ENCODE assay signal across 30 cellular contexts in the genomic region with DNA sequence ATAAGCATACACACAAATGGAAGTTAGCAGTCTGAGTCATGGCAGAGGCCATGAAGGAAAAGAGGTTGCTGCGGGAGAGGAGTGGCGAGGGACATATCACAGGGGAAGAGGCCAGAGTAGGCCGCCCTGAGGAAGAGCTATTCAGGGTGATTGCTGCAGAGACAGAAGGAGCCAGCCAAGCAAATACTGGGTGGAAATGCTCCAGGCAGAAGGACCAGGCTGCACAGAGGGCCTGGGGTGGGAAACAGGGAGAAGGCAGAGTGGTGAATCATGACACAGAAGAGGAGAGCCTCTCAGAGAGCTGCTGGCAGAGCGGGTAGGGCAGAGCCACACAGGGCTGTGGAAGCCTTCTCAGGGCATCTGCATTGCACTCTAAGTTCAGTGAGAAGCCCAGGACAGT.
A peak's percentile ranks its signal among the peaks of the same experiment; 100 is the strongest.
DNase-seq lines count a peak whose midpoint lies in the region; ATAC-seq and TF ChIP-seq lines count a peak whose summit lies in the region.
"Had no signal": no experiment of that assay in that cellular context is flagged by ENCODE, and none has a peak within 500 bp of the region (broad histone marks: within the 10 kb centered on the region; RNA-seq: fewer than 3 reads in every experiment).

No MANE protein-coding gene starts in this region.

- H3K9me3 Mint-ChIP-seq in endodermal cell, result no peaks in the 10 kb centered on the region
- H3K9me3 Mint-ChIP-seq: activated CD4-positive, alpha-beta memory T cell treated with anti-CD3 and anti-CD28 coated beads for 36 hours; activated naive CD4-positive, alpha-beta T cell treated with anti-CD3 and anti-CD28 coated beads, Interleukin-2, amount 50 U/mL, for 24 hours; activated T-helper 17 cell treated with anti-CD3 and anti-CD28 coated beads, Interleukin-2, amount 50 U/mL, for 72 hours; CD8-positive, alpha-beta T cell; natural killer cell treated with Interleukin-12 subunit alpha and Interleukin-12 subunit beta and Interleukin-15 and Interleukin-18, amount 100 ng/mL, for 72 hours had no signal

- H3K27me3 Mint-ChIP-seq in endodermal cell (ENCODE audit: insufficient read depth), result peaks cover 4% of the 10 kb centered on the region
- H3K27me3 Mint-ChIP-seq: activated CD4-positive, alpha-beta memory T cell treated with anti-CD3 and anti-CD28 coated beads for 36 hours; activated T-helper 17 cell treated with anti-CD3 and anti-CD28 coated beads, Interleukin-2, amount 50 U/mL, for 72 hours; natural killer cell treated with Interleukin-12 subunit alpha and Interleukin-12 subunit beta and Interleukin-15 and Interleukin-18, amount 100 ng/mL, for 72 hours had no signal

- no peak overlapping the region for H4K8ac ChIP-seq in mesenchymal stem cell (ENCODE audit: low read length)

- 90 to 92% methylated on average over 3 to 4 of the region's 4 CpGs for WGBS in endodermal cell (ENCODE audit: insufficient coverage in 1 of 2, insufficient read length in 1 of 2), 2 experiments
- WGBS in mesenchymal stem cell, result 78% methylated on average over 4 of the region's 4 CpGs

- H3K4me1 ChIP-seq in endodermal cell (ENCODE audit: control insufficient read depth, insufficient read depth, low read length) (no peaks in the 10 kb centered on the region), mesenchymal stem cell (ENCODE audit: control insufficient read depth, insufficient read depth, low read depth, low read length) (peaks cover 4% of the 10 kb centered on the region)
- H3K4me1 ChIP-seq: testis had no signal

- no peaks in the 10 kb centered on the region for H3K36me3 Mint-ChIP-seq in endodermal cell (ENCODE audit: low read depth)
- H3K36me3 Mint-ChIP-seq: activated CD4-positive, alpha-beta memory T cell treated with anti-CD3 and anti-CD28 coated beads for 36 hours; activated naive CD4-positive, alpha-beta T cell treated with anti-CD3 and anti-CD28 coated beads, Interleukin-2, amount 50 U/mL, for 24 hours; CD8-positive, alpha-beta T cell; natural killer cell treated with Interleukin-12 subunit alpha and Interleukin-12 subunit beta and Interleukin-15 and Interleukin-18, amount 100 ng/mL, for 72 hours had no signal

- H3K4me2 ChIP-seq in mesenchymal stem cell (ENCODE audit: low read length, poor library complexity, severe bottlenecking), result no peak overlapping the region

- peak overlapping the region; percentile 6 for H2AFZ ChIP-seq in mesenchymal stem cell (ENCODE audit: low read depth, low read length)

- H3K4me1 Mint-ChIP-seq in endodermal cell, result no peaks in the 10 kb centered on the region
- H3K4me1 Mint-ChIP-seq: activated naive CD4-positive, alpha-beta T cell treated with anti-CD3 and anti-CD28 coated beads, Interleukin-2, amount 50 U/mL, for 24 hours; activated T-helper 17 cell treated with anti-CD3 and anti-CD28 coated beads, Interleukin-2, amount 50 U/mL, for 72 hours had no signal

- no peak overlapping the region for H3K4ac ChIP-seq in mesenchymal stem cell (ENCODE audit: low read depth in 1 of 2, low read length in 2 of 2)

- DNase-seq in Daoy (ENCODE audit: low read depth) (peak; percentile 18), HT1080 (ENCODE audit: low read depth) (peak; percentile 58), endodermal cell (peak; percentile 27), mesenchymal stem cell (peak; percentile 37), NCI-H2196 treated with DMSO at 0.1 percent for 48 hours (lab: John Stamatoyannopoulos, UW; ENCODE audit: unreplicated experiment) (no peak)
- DNase-seq: activated CD4-positive, alpha-beta memory T cell treated with anti-CD3 and anti-CD28 coated beads for 36 hours; activated CD8-positive, alpha-beta memory T cell treated with anti-CD3 and anti-CD28 coated beads, Interleukin-2, amount 50 U/mL, for 48 hours; CD8-positive, alpha-beta T cell; DMS153; effector CD8-positive, alpha-beta T cell; foreskin melanocyte; GDM1; hippocampal formation; KG1; left ventricle myocardium superior; mucosa of descending colon; NCI-H1694 treated with DMSO at 0.1 percent for 48 hours; NCI-H2171 treated with DMSO at 0.1 percent for 48 hours; NCI-H524 treated with DMSO at 0.1 percent for 48 hours; NK-92 treated with Interleukin-12 subunit alpha and Interleukin-12 subunit beta, amount 100 ng/mL, for 24 hours; SHP77 treated with DMSO at 0.1 percent for 48 hours; stimulated activated naive CD8-positive, alpha-beta T cell treated with anti-CD3 and anti-CD28 coated beads, Interleukin-15, Interleukin-2, amounts not matched to agents 100 U/mL and 50 U/mL, for 24 hours; testis had no signal

- no peak overlapping the region for H2AK5ac ChIP-seq in mesenchymal stem cell (ENCODE audit: low read length, severe bottlenecking)

- no peak for ATAC-seq in GM21447 (IDR thresholded peaks at IDR 0.05; ENCODE audit: unreplicated experiment)
- no peak for ATAC-seq in GM21825 (IDR thresholded peaks at IDR 0.05; ENCODE audit: unreplicated experiment)
- ATAC-seq: activated CD4-positive, CD25-positive, alpha-beta regulatory T cell treated with anti-CD3 and anti-CD28 coated beads, Interleukin-2, amount 50 U/mL, for 24 hours; activated T-helper 17 cell treated with anti-CD3 and anti-CD28 coated beads, Interleukin-2, amount 50 U/mL, for 72 hours; CD8-positive, alpha-beta T cell; left ventricle myocardium superior; mucosa of descending colon; natural killer cell treated with Interleukin-12 subunit alpha and Interleukin-12 subunit beta and Interleukin-15 and Interleukin-18, amount 100 ng/mL, for 72 hours; stimulated activated naive CD8-positive, alpha-beta T cell treated with anti-CD3 and anti-CD28 coated beads, Interleukin-15, Interleukin-2, amounts not matched to agents 100 U/mL and 50 U/mL, for 24 hours had no signal

- H2BK120ac ChIP-seq in mesenchymal stem cell (ENCODE audit: low read depth, low read length), result no peak overlapping the region

- H3K23ac ChIP-seq in mesenchymal stem cell (ENCODE audit: low read length in 2 of 2), result no peak overlapping the region

- no peak overlapping the region for H3K14ac ChIP-seq in mesenchymal stem cell (ENCODE audit: low read length in 2 of 2)

- H2BK12ac ChIP-seq in mesenchymal stem cell (ENCODE audit: low read length in 2 of 2), result no peak overlapping the region

- H3K27ac Mint-ChIP-seq in endodermal cell, result no peak overlapping the region
- H3K27ac Mint-ChIP-seq: activated CD4-positive, alpha-beta memory T cell treated with anti-CD3 and anti-CD28 coated beads for 36 hours; activated naive CD4-positive, alpha-beta T cell treated with anti-CD3 and anti-CD28 coated beads, Interleukin-2, amount 50 U/mL, for 24 hours; activated T-helper 17 cell treated with anti-CD3 and anti-CD28 coated beads, Interleukin-2, amount 50 U/mL, for 72 hours; CD8-positive, alpha-beta T cell; natural killer cell treated with Interleukin-12 subunit alpha and Interleukin-12 subunit beta and Interleukin-15 and Interleukin-18, amount 100 ng/mL, for 72 hours had no signal

- no peak overlapping the region for H3K9ac ChIP-seq in endodermal cell (ENCODE audit: extremely low read depth, low read length, poor library complexity, severe bottlenecking)
- H3K9ac ChIP-seq in mesenchymal stem cell (ENCODE audit: low read length), result no peak overlapping the region

- H2BK15ac ChIP-seq in mesenchymal stem cell (ENCODE audit: low read depth, poor library complexity, severe bottlenecking), result no peak overlapping the region

- H2BK5ac ChIP-seq in mesenchymal stem cell (ENCODE audit: low read depth, low read length, poor library complexity, severe bottlenecking), result no peak overlapping the region

- no peak overlapping the region for H3K4me3 Mint-ChIP-seq in endodermal cell
- H3K4me3 Mint-ChIP-seq: activated CD4-positive, alpha-beta memory T cell treated with anti-CD3 and anti-CD28 coated beads for 36 hours; activated naive CD4-positive, alpha-beta T cell treated with anti-CD3 and anti-CD28 coated beads, Interleukin-2, amount 50 U/mL, for 24 hours; activated T-helper 17 cell treated with anti-CD3 and anti-CD28 coated beads, Interleukin-2, amount 50 U/mL, for 72 hours; CD8-positive, alpha-beta T cell; natural killer cell treated with Interleukin-12 subunit alpha and Interleukin-12 subunit beta and Interleukin-15 and Interleukin-18, amount 100 ng/mL, for 72 hours had no signal

- H3K27ac ChIP-seq in endodermal cell (ENCODE audit: low read depth, low read length), result no peak overlapping the region
- H3K27ac ChIP-seq in mesenchymal stem cell (ENCODE audit: low read length, poor library complexity, severe bottlenecking), result no peak overlapping the region
- H3K27ac ChIP-seq: skin epidermis, testis had no signal

- no peak overlapping the region for H3K18ac ChIP-seq in mesenchymal stem cell (ENCODE audit: low read depth in 1 of 2, low read length in 2 of 2)

- no peak overlapping the region for H4K91ac ChIP-seq in mesenchymal stem cell (ENCODE audit: low read length)

- H3K79me1 ChIP-seq in mesenchymal stem cell (replicated peaks; ENCODE audit: low read length, poor library complexity, severe bottlenecking), result no peaks in the 10 kb centered on the region

- H3K36me3 ChIP-seq in endodermal cell (ENCODE audit: control insufficient read depth, insufficient read depth, low read length) (no peaks in the 10 kb centered on the region), mesenchymal stem cell (ENCODE audit: control insufficient read depth in 1 of 2, insufficient read depth in 2 of 2, low read depth in 1 of 2, low read length in 2 of 2) (no peaks in the 10 kb centered on the region)

- H3K9me3 ChIP-seq in endodermal cell (ENCODE audit: control insufficient read depth, low read length), result no peaks in the 10 kb centered on the region
- H3K9me3 ChIP-seq in mesenchymal stem cell (ENCODE audit: control insufficient read depth, low read length), result no peaks in the 10 kb centered on the region
- H3K9me3 ChIP-seq: mucosa of descending colon, testis had no signal

- H3K27me3 ChIP-seq in endodermal cell (ENCODE audit: control insufficient read depth, insufficient read depth, low read length, poor library complexity, severe bottlenecking), result no peaks in the 10 kb centered on the region
- H3K27me3 ChIP-seq in mesenchymal stem cell (ENCODE audit: control insufficient read depth in 1 of 2, insufficient read depth in 1 of 2, low read length in 2 of 2), result peaks cover 0 to 7% of the 10 kb centered on the region in 2 experiments
- H3K27me3 ChIP-seq: testis had no signal

- no peak overlapping the region for H3K4me3 ChIP-seq in endodermal cell (ENCODE audit: low read length)
- no peak overlapping the region for H3K4me3 ChIP-seq in mesenchymal stem cell (ENCODE audit: insufficient read depth in 1 of 2, low read depth in 1 of 2, low read length in 2 of 2)
- H3K4me3 ChIP-seq: mucosa of descending colon, skin epidermis, testis had no signal

- no peak for TF ChIP-seq CTCF in endodermal cell (conservative IDR thresholded peaks at IDR 0.05)
